Comparison of ENCODE assay signal across 8 cellular contexts in the genomic region with DNA sequence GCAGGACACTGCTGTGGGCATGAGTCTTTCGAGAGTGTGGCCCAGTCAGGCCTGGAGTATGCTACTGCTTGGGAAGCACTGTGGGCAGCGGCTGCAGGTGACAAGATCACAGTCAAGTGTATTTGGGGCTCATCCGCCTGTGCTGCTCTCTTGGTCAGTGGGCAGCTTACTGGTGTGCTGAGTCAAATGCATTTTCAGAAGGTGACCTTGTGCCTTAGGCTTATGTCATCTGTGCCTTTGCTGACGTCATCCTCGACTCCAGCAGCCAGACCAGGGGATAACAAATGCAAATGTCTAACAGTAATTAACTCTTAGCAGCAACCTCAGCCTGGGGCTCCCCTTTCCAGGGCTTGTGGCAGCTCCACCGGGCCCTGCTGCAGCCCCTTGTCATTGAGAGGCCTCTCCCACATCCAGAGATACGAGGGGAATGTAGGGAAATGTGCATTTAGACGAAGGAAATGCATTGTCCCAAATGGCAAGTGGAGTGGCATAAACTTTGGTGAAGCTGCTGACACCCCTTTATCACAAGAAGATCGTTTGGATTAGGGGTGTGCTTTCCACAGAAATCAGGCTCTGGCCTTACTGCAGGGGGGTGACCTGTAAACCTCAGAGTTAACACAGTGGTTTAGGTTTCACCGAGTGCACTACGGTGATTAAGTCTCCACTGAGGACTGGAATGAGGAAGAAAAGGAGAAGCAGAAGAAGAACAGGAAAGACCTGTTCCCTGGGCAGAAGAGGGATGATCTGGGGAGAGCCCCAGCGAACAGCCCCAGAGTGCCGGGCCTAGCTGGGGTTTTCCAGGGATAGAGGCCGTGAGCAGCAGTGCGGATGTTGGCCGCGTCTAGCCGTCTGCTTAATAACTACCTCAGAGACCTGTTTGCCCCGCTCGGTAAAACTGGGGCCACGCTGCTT. TPM values are rescaled to one million over a fixed set of nuclear protein-coding genes. Genes with fewer than 3 reads are reported as not detected.
DNase-seq lines count a peak whose midpoint lies in the region; ATAC-seq, FAIRE-seq and TF ChIP-seq lines count a peak whose summit lies in the region.

No MANE protein-coding gene starts in this region.

- intact Hi-C loops in GM12878 (cut with micrococcal nuclease; ENCODE audit: unreplicated experiment) (loop anchor here (5.0 kb wide), 1 partner anchor 70 kb away; a partner anchor contains a TSS), mucosa of descending colon (cut with DNase I, micrococcal nuclease) (loop anchor here in 1 of 2 donors (10.0 kb wide), 1 partner anchor 73 kb away; a partner anchor contains a TSS)

- no peak for TF ChIP-seq POLR2A in GM12878 (IDR thresholded peaks at IDR 0.05; ENCODE audit: low read depth, low read length)

- CTCF ChIA-PET in GM12878 (lab: Yijun Ruan, JAX), result interaction anchor here (0.6 to 2.3 kb wide), 4 partner anchors 9 to 192 kb away, joined by 3 to 5 read pairs (median 4); no protein-coding TSS in a partner anchor

- in situ Hi-C loops in GM12878 (cut with MboI), result no loop called here

- POLR2A ChIA-PET in GM12878 (lab: Charles Lee), result interaction anchor here (1.3 to 1.7 kb wide), 3 partner anchors 17 to 71 kb away, joined by 3 to 10 read pairs (median 7); a partner anchor contains a TSS

- WGBS in GM12878 (ENCODE audit: insufficient coverage, insufficient replicate concordance, low lambda C conversion rate, missing lambda C conversion rate), result 15% methylated on average over 21 of the region's 21 CpGs

- peak; percentile 82 for ATAC-seq in GM12878
- peak; percentile 58 for ATAC-seq in mucosa of descending colon

- peak in 1 of 2 experiments; percentile 45; a peak in 1 of 4 replicates for TF ChIP-seq EP300 in GM12878 (IDR thresholded peaks at IDR 0.05; ENCODE audit: borderline replicate concordance in 1 of 2, control insufficient read depth in 1 of 2, low read depth in 2 of 2, low read length in 2 of 2)

- H3K9me3 ChIP-seq in HUES6 (ENCODE audit: control insufficient read depth, insufficient read depth, low read depth, low read length) (no peaks in the 10 kb centered on the region), GM12878 (replicated peaks; ENCODE audit: control insufficient read depth, insufficient read depth, low read length) (no peaks in the 10 kb centered on the region), mucosa of descending colon (no peaks in the 10 kb centered on the region)

- H3K27me3 ChIP-seq in HUES6 (ENCODE audit: control insufficient read depth, insufficient read depth, low read length) (no peaks in the 10 kb centered on the region), GM12878 (replicated peaks in 1 of 2; ENCODE audit: control insufficient read depth in 2 of 2, insufficient read depth in 2 of 2, low read length in 1 of 2) (no peaks in the 10 kb centered on the region)

- DNase-seq in activated CD8-positive, alpha-beta memory T cell treated with anti-CD3 and anti-CD28 coated beads for 24 hours, result peak; percentile 53
- DNase-seq in activated CD8-positive, alpha-beta memory T cell treated with anti-CD3 and anti-CD28 coated beads, Interleukin-2, amount 50 U/mL, for 4 hours, result no peak
- DNase-seq in GM12878 (ENCODE audit: low read depth, low spot score) (no peak), mucosa of descending colon (peak; percentile 74 to 88 (median 81)), NCI-H526 treated with DMSO at 0.1 percent for 48 hours (lab: John Stamatoyannopoulos, UW) (no peak), frontal cortex (ENCODE audit: low spot score in 2 of 2) (no peak), HTR-8/SVneo (ENCODE audit: insufficient read length, low spot score) (no peak)

- TF ChIP-seq RAD21 in GM12878 (IDR thresholded peaks at IDR 0.05; ENCODE audit: insufficient read depth, low read depth, low read length), result 0 out of 2 replicates have a peak, but pooled peaks have one; percentile 2

- H3K27ac ChIP-seq in HUES6 (ENCODE audit: low read depth, low read length) (no peak overlapping the region), GM12878 (ENCODE audit: control insufficient read depth, insufficient read depth) (peak overlapping the region; percentile 24)

- no peaks in the 10 kb centered on the region for H4K20me1 ChIP-seq in GM12878 (ENCODE audit: control insufficient read depth, insufficient read depth)

- H3K4me1 ChIP-seq in HUES6 (ENCODE audit: control insufficient read depth, insufficient read depth, low read length) (peaks cover 41% of the 10 kb centered on the region), GM12878 (ENCODE audit: control insufficient read depth, insufficient read depth, low read length) (peaks cover 27% of the 10 kb centered on the region), mucosa of descending colon (ENCODE audit: low read depth) (peaks cover 54% of the 10 kb centered on the region)

- SMC1A ChIA-PET in GM12878 (lab: Charles Lee; ENCODE audit: uncharacterized antibody, unreplicated experiment), result interaction anchor here (1.2 to 2.1 kb wide), 5 partner anchors 43 to 191 kb away, joined by 3 to 11 read pairs (median 4); no protein-coding TSS in a partner anchor

- H3K79me2 ChIP-seq in GM12878 (ENCODE audit: control insufficient read depth, insufficient read depth, low read length), result no peaks in the 10 kb centered on the region

- peak overlapping the region; percentile 84 for H2AFZ ChIP-seq in GM12878 (ENCODE audit: control insufficient read depth, low read depth, low read length)

- no peak overlapping the region for H3K4me3 ChIP-seq in HUES6 (ENCODE audit: low read depth, low read length)
- H3K4me3 ChIP-seq in GM12878, result no peak overlapping the region
- H3K4me3 ChIP-seq in mucosa of descending colon, result no peak overlapping the region

- no peak for TF ChIP-seq CTCF in GM12878 (IDR thresholded peaks at IDR 0.05 in 2 of 3, conservative IDR thresholded peaks at IDR 0.05 in 1 of 3; ENCODE audit: control insufficient read depth in 2 of 3, extremely low read depth in 1 of 3, insufficient read depth in 1 of 3, low read depth in 3 of 3, low read length in 3 of 3)
- TF ChIP-seq CTCF in mucosa of descending colon (IDR thresholded peaks at IDR 0.05), result no peak

- RAD21 ChIA-PET in GM12878 (lab: Charles Lee; ENCODE audit: unreplicated experiment), result interaction anchor here (0.8 to 2.6 kb wide), 6 partner anchors 29 to 71 kb away, joined by 3 to 21 read pairs (median 4); a partner anchor contains a TSS

- peak overlapping the region; percentile 42; the same call in 1 of the 2 replicates for H3K4me2 ChIP-seq in GM12878 (ENCODE audit: control insufficient read depth, insufficient read depth)

- no peaks in the 10 kb centered on the region for H3K36me3 ChIP-seq in HUES6 (ENCODE audit: control insufficient read depth, insufficient read depth, low read length)
- H3K36me3 ChIP-seq in GM12878 (ENCODE audit: control insufficient read depth in 2 of 2, insufficient read depth in 2 of 2, low read length in 1 of 2), result no peaks in the 10 kb centered on the region
- no peaks in the 10 kb centered on the region for H3K36me3 ChIP-seq in mucosa of descending colon (ENCODE audit: low read depth)

- H3K9ac ChIP-seq in HUES6 (ENCODE audit: low read length) (peak overlapping the region; percentile 53), GM12878 (ENCODE audit: control insufficient read depth, insufficient read depth, low read length) (0 out of 2 replicates have a peak overlapping the region, but pooled peaks have one; percentile 32)

- FAIRE-seq in GM12878 (lab: Jason Lieb, UNC) (no peak), frontal cortex (lab: Jason Lieb, UNC) (no peak), HTR-8/SVneo (lab: Jason Lieb, UNC) (no peak)

- BruUV-seq in GM12878 (replicated peaks; lab: Mats Ljungman, UMichigan), result no TSS peak

RNA-seq across cellular contexts. Expression of a gene that starts 39.7 kb away (rescaled TPM):
- total RNA-seq in GM12878 (2013; cell fraction: nucleolus; rRNA removed), result 69.2 and 72.9 TPM in 2 replicates
- 267 and 276 TPM in 2 replicates for total RNA-seq in GM12878 (2014; rRNA removed)
- total RNA-seq in GM12878 (2014; rRNA removed; fragmentation: Illumina TruSeq; extraction: Trizol), result 349 and 352 TPM in 2 replicates
- total RNA-seq in GM12878 (2021), result 347 and 354 TPM in 2 replicates
- polyA plus RNA-seq in GM12878 (2011; ENCODE audit: low read depth), result 179 TPM
- 393 and 528 TPM in 2 replicates for polyA plus RNA-seq in GM12878 (2011; rRNA removed)
- polyA plus RNA-seq in GM12878 (2011; cell fraction: cytosol; rRNA removed), result 210 and 221 TPM in 2 replicates
- 139 and 145 TPM in 2 replicates for polyA plus RNA-seq in GM12878 (2011; cell fraction: nucleus; rRNA removed)
- polyA plus RNA-seq in GM12878 (2012), result 231 and 266 TPM in 2 replicates
- 411 and 494 TPM in 2 replicates for polyA plus RNA-seq in GM12878 (2014; fragmentation: Illumina TruSeq; extraction: Trizol)
- polyA plus RNA-seq in GM12878 (2014; fragmentation: Nextera tagmentation; extraction: Ambion mirVana), result 1,000 to 10,000 TPM; 1,136 to 1,363 TPM
- 284 and 356 TPM in 2 replicates for polyA plus RNA-seq in GM12878 (2014; rRNA removed)
- 100 to 1,000 TPM; 712 to 730 TPM for polyA plus RNA-seq in GM12878 (2016; fragmentation: Nextera tagmentation; extraction: Ambion mirVana)
- polyA minus RNA-seq in GM12878 (2011; rRNA and poly(A)+ RNA removed), result 110 and 131 TPM in 2 replicates
- polyA minus RNA-seq in GM12878 (2011; cell fraction: cytosol; rRNA and poly(A)+ RNA removed), result 61.2 and 69.3 TPM in 2 replicates
- polyA minus RNA-seq in GM12878 (2011; cell fraction: nucleus; rRNA and poly(A)+ RNA removed), result 29.9 and 39.8 TPM in 2 replicates
- 100 to 1,000 TPM; 130 to 183 (median 159) TPM for total RNA-seq in mucosa of descending colon
- 218 TPM for total RNA-seq in frontal cortex

Comparison
In these comparisons a context has a peak if more than half of its experiments do, and no peak if none do; other contexts are left out.
1. DNase-seq: peak in activated CD8-positive, alpha-beta memory T cell treated with anti-CD3 and anti-CD28 coated beads for 24 hours (single experiment) and mucosa of descending colon (3 of 3); none in activated CD8-positive, alpha-beta memory T cell treated with anti-CD3 and anti-CD28 coated beads, Interleukin-2, amount 50 U/mL, for 4 hours (single experiment), GM12878 (single experiment), NCI-H526 treated with DMSO at 0.1 percent for 48 hours (single experiment), frontal cortex (0 of 2) and HTR-8/SVneo (single experiment).